Comparison of ENCODE assay signal across 8 cellular contexts in genomic region chr13:110615322-110616102, GRCh38. TPM values are rescaled to one million over a fixed set of nuclear protein-coding genes. Genes with fewer than 3 reads are reported as not detected.
DNase-seq lines count a peak whose midpoint lies in the region; ATAC-seq and TF ChIP-seq lines count a peak whose summit lies in the region.

TSS of gene NAXD (plus strand) at chr13:110615545. CDS start at chr13:110615602, 57 bp downstream.

- no peaks in the 10 kb centered on the region for H3K27me3 Mint-ChIP-seq in type B pancreatic cell

- H3K4me1 ChIP-seq in adrenal gland (replicated peaks in 1 of 2) (peaks cover 27 to 33% of the 10 kb centered on the region in 2 donors), heart left ventricle (peaks cover 0 to 47% (median 28%) of the 10 kb centered on the region in 12 donors)

- peak; percentile 80 for ATAC-seq in HG02678 (IDR thresholded peaks at IDR 0.05; ENCODE audit: unreplicated experiment)
- peak; percentile 94 to 98 (median 95) for ATAC-seq in heart left ventricle

- H3K9me3 ChIP-seq in adrenal gland (replicated peaks in 1 of 3) (no peaks in the 10 kb centered on the region), heart left ventricle (no peaks in the 10 kb centered on the region)

- peak within 1 kb of the TSS; percentile 88 for H3K4me3 Mint-ChIP-seq in type B pancreatic cell

- 0 to 37% (median 1%) methylated on average over 1 to 95 of the region's 95 CpGs for WGBS in adrenal gland, 4 donors
- 1 to 2% (median 2%) methylated on average over 49 to 95 of the region's 95 CpGs for WGBS in heart left ventricle, 4 donors

- H3K9me3 Mint-ChIP-seq in type B pancreatic cell: peaks cover 3% of the 10 kb centered on the region

- TF ChIP-seq CTCF in GM12865 (IDR thresholded peaks at IDR 0.05; ENCODE audit: insufficient read depth, low read depth, low read length, missing control alignments) (no peak), adrenal gland (IDR thresholded peaks at IDR 0.05) (peak in 1 of 6 experiments; percentile 2), heart left ventricle (IDR thresholded peaks at IDR 0.05) (no peak), type B pancreatic cell (conservative IDR thresholded peaks at IDR 0.05) (no peak)

- peaks cover 23% of the 10 kb centered on the region for H3K4me1 Mint-ChIP-seq in type B pancreatic cell (ENCODE audit: unreplicated experiment)

- H3K27ac Mint-ChIP-seq in type B pancreatic cell: peak within 1 kb of the TSS; percentile 93

- DNase-seq in GM12865 (ENCODE audit: low read depth): peak; percentile 97
- peak; percentile 54 for DNase-seq in NCI-H128 (lab: John Stamatoyannopoulos, UW; ENCODE audit: unreplicated experiment)
- DNase-seq in T-helper 1 cell: peak; percentile 27 to 86 (median 49)
- peak; percentile 92 to 98 (median 95) for DNase-seq in adrenal gland
- DNase-seq in heart left ventricle: peak; percentile 95 to 98 (median 96)
- DNase-seq in pons (ENCODE audit: low spot score): peak; percentile 94
- peak; percentile 84 for DNase-seq in type B pancreatic cell (ENCODE audit: extremely low spot score, unreplicated experiment)

- intact Hi-C loops in adrenal gland (cut with DNase I) (no loop called here), heart left ventricle (cut with DNase I) (loop anchor here in 7 of 10 donors (5.0 to 10.0 kb wide), 5 partner anchors 87 to 102 kb away; partner anchors contain the start of genes CARS2 (in 3 of the 7) and ING1 (in 2 of the 7))

- H3K36me3 ChIP-seq in adrenal gland (replicated peaks in 1 of 2): no peaks in the 10 kb centered on the region
- H3K36me3 ChIP-seq in heart left ventricle: no peaks in the 10 kb centered on the region

- H3K4me3 ChIP-seq in GM12865 (ENCODE audit: low read depth, low read length) (peak within 1 kb of the TSS; percentile 81), adrenal gland (peak within 1 kb of the TSS; percentile 67 to 99 (median 88)), heart left ventricle (peak within 1 kb of the TSS; percentile 61 to 99 (median 84))

- H3K36me3 Mint-ChIP-seq in type B pancreatic cell: peaks cover 4% of the 10 kb centered on the region

- H3K27me3 ChIP-seq in adrenal gland (no peaks in the 10 kb centered on the region), heart left ventricle (peaks cover 0 to 6% (median 0%) of the 10 kb centered on the region in 9 donors)

- TF ChIP-seq POLR2A in adrenal gland (IDR thresholded peaks at IDR 0.05) (peak; percentile 56 to 87), heart left ventricle (IDR thresholded peaks at IDR 0.05) (peak in 1 of 2 donors; percentile 77)

- H3K27ac ChIP-seq in adrenal gland: peak within 1 kb of the TSS; percentile 85 to 98 (median 96)
- peak within 1 kb of the TSS; percentile 74 to 99 (median 92) for H3K27ac ChIP-seq in heart left ventricle

RNA-seq across cellular contexts. Expression of gene NAXD, which starts in this region (rescaled TPM):
- total RNA-seq in adrenal gland (10 to 100 TPM; 55.0 to 89.4 (median 58.5) TPM), heart left ventricle (10 to 100 TPM; 19.2 to 31.4 (median 25.0) TPM), type B pancreatic cell (ENCODE audit: low replicate concordance) (38.8 and 39.5 TPM in 2 replicates)
- polyA plus RNA-seq in adrenal gland (100 to 1,000 TPM in 2 of 3 donors, 10 to 100 TPM in 1; 48.5 to 107 (median 101) TPM), heart left ventricle (10 to 100 TPM; 22.4 to 22.8 TPM)

Comparison
In these comparisons a context has a peak if more than half of its experiments do, and no peak if none do; other contexts are left out.
1. Peak in every context shown above with its lines: DNase-seq, ATAC-seq, H3K4me3 ChIP-seq and H3K27ac ChIP-seq.
2. intact Hi-C loops: an anchor here in heart left ventricle (5.0 to 10.0 kb wide); none called in adrenal gland.